8 cellular contexts compared by ENCODE assay signal in the genomic region with DNA sequence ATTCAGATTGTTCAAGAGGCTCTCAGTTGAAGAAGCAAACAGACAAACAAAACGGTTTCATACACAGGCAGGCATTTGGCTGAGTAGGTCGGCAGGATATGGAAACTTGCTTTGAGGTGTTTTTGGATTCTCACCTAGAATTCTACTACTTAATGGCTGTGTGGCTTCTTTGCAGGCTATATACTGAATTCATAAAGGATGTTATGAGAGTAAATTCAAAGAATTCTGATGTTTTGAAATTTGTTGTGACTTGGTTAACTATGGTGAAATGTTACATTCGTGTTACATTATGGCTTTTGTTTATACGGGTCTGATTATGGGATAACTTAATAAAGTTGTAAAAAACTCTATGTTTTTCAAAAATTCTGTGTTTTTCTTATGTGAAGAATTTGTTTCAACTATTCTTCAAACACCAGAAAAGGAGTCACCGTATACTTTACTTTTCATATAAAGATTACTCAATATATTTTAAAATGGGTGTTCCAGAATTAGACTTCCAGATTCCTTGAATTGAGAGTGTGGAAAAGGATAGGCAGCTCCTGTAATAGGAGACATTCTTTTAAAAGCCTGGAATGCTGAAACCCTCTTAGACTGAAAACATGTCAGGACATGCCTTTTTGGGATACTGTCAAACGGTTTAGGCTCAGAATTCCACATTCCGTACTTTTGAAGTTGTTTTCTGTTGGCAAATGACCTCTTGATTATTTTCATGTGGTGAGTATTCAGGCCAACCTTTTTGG. TPM values are rescaled to one million over a fixed set of nuclear protein-coding genes. Genes with fewer than 3 reads are reported as not detected.
DNase-seq lines count a peak whose midpoint lies in the region; ATAC-seq and TF ChIP-seq lines count a peak whose summit lies in the region.

No MANE protein-coding gene starts in this region.

- WGBS in GM23248 (ENCODE audit: low coverage in 1 of 2, low lambda C conversion rate in 2 of 2, missing lambda C conversion rate in 2 of 2), 2 experiments: 11 to 15% methylated on average over 7 of the region's 7 CpGs
- WGBS in adrenal gland, 4 donors: 80 to 84% (median 82%) methylated on average over 7 of the region's 7 CpGs

- no peak for TF ChIP-seq CTCF in fibroblast of the aortic adventitia (IDR thresholded peaks at IDR 0.05; ENCODE audit: insufficient read depth, low read length)
- TF ChIP-seq CTCF in gastrocnemius medialis (IDR thresholded peaks at IDR 0.05 in 4 of 5, conservative IDR thresholded peaks at IDR 0.05 in 1 of 5): no peak
- no peak for TF ChIP-seq CTCF in GM10248 (IDR thresholded peaks at IDR 0.05; ENCODE audit: control extremely low read depth, extremely low read depth, low read depth, missing control alignments)
- TF ChIP-seq CTCF in adrenal gland (IDR thresholded peaks at IDR 0.05): no peak

- H3K9me2 ChIP-seq in GM23248 (ENCODE audit: insufficient read depth): no peaks in the 10 kb centered on the region

- H3F3A ChIP-seq in GM23248 (ENCODE audit: insufficient read depth): peaks cover 80% of the 10 kb centered on the region

- H2AFZ ChIP-seq in GM23248: peak overlapping the region; percentile 67

- no peaks in the 10 kb centered on the region for H3K79me2 ChIP-seq in GM23248 (ENCODE audit: insufficient read depth)

- POLR2A ChIA-PET in GM10248 (lab: Yijun Ruan, JAX): no interaction called here

- H4K20me1 ChIP-seq in GM23248 (ENCODE audit: insufficient read depth): no peaks in the 10 kb centered on the region

- in situ Hi-C loops in GM23248 (cut with MboI): loop anchor here (10.0 kb wide), 1 partner anchor 367 kb away; no protein-coding TSS in a partner anchor
- in situ Hi-C loops in gastrocnemius medialis (cut with MboI; ENCODE audit: low sequenced_read_pairs in 4 of 4): loop anchor here in 3 of 4 donors (10.0 to 25.0 kb wide), 3 partner anchors 123 to 377 kb away; no protein-coding TSS in a partner anchor

- DNase-seq in GM23248: peak; percentile 67
- DNase-seq in NCI-H69 (lab: John Stamatoyannopoulos, UW): peak; percentile 93
- peak; percentile 99 for DNase-seq in fibroblast of the aortic adventitia (ENCODE audit: low read depth)
- DNase-seq in gastrocnemius medialis: no peak
- DNase-seq in NCI-H2029 (lab: John Stamatoyannopoulos, UW): no peak
- DNase-seq in GM10248 (ENCODE audit: extremely low spot score): no peak
- no peak for DNase-seq in adrenal gland

- peak; percentile 12 to 14 for ATAC-seq in gastrocnemius medialis
- ATAC-seq in HG03135 (IDR thresholded peaks at IDR 0.05; ENCODE audit: unreplicated experiment): no peak

- TF ChIP-seq POLR2A in gastrocnemius medialis (IDR thresholded peaks at IDR 0.05): no peak
- no peak for TF ChIP-seq POLR2A in adrenal gland (IDR thresholded peaks at IDR 0.05)

- peak overlapping the region; percentile 76 for H3K9ac ChIP-seq in GM23248

- peak overlapping the region; percentile 50 for H3K4me2 ChIP-seq in GM23248 (ENCODE audit: unreplicated experiment)

- H3K36me3 ChIP-seq in GM23248 (ENCODE audit: low read depth) (no peaks in the 10 kb centered on the region), gastrocnemius medialis (no peaks in the 10 kb centered on the region), adrenal gland (replicated peaks in 1 of 2) (no peaks in the 10 kb centered on the region)

- intact Hi-C loops in gastrocnemius medialis (cut with DNase I; ENCODE audit: low total_unique reads) (no loop called here), adrenal gland (cut with DNase I) (no loop called here)

- H3K27ac ChIP-seq in GM23248 (peak overlapping the region; percentile 96), gastrocnemius medialis (peak overlapping the region; percentile 48 to 65 (median 62)), adrenal gland (peak overlapping the region in 1 of 5 donors; percentile 18)

- peaks cover 87% of the 10 kb centered on the region for H3K4me1 ChIP-seq in GM23248 (ENCODE audit: insufficient read depth)
- H3K4me1 ChIP-seq in gastrocnemius medialis: peaks cover 43 to 61% of the 10 kb centered on the region in 2 donors
- peaks cover 10 to 20% of the 10 kb centered on the region in 2 donors for H3K4me1 ChIP-seq in adrenal gland (replicated peaks in 1 of 2)

- H3K27me3 ChIP-seq in GM23248 (replicated peaks; ENCODE audit: insufficient read depth) (no peaks in the 10 kb centered on the region), gastrocnemius medialis (no peaks in the 10 kb centered on the region), adrenal gland (no peaks in the 10 kb centered on the region)

- CTCF ChIA-PET in GM10248 (lab: Yijun Ruan, JAX): no interaction called here

- H3K4me3 ChIP-seq in GM23248 (peak overlapping the region; percentile 45), fibroblast of the aortic adventitia (ENCODE audit: low read depth, low read length) (no peak overlapping the region), gastrocnemius medialis (no peak overlapping the region), adrenal gland (no peak overlapping the region)

- H3K9me3 ChIP-seq in GM23248 (ENCODE audit: low read depth) (no peaks in the 10 kb centered on the region), gastrocnemius medialis (no peaks in the 10 kb centered on the region), adrenal gland (replicated peaks in 1 of 3) (no peaks in the 10 kb centered on the region)

RNA-seq across cellular contexts. Expression of a gene that starts 8.2 kb away (rescaled TPM):
- 60.7 and 69.3 TPM in 2 replicates for total RNA-seq in GM23248 (2014; rRNA removed; shearing (Covaris generic))
- 12.9 and 13.0 TPM in 2 replicates for polyA plus RNA-seq in GM23248 (2016; fragmentation: Nextera tagmentation; extraction: Ambion mirVana)
- 62.9 and 79.4 TPM in 2 replicates for total RNA-seq in fibroblast of the aortic adventitia (ENCODE audit: low replicate concordance)
- 10 to 100 TPM; 32.2 to 92.0 (median 52.2) TPM for total RNA-seq in gastrocnemius medialis
- 100 to 1,000 TPM in 4 of 8 donors, 10 to 100 TPM in 4; 66.5 to 182 (median 102) TPM for total RNA-seq in adrenal gland
- 10 to 100 TPM; 47.2 to 87.6 (median 67.4) TPM for polyA plus RNA-seq in adrenal gland

Comparison
In these comparisons a context has a peak if more than half of its experiments do, and no peak if none do; other contexts are left out.
1. DNase-seq: peak in GM23248 (single experiment), NCI-H69 (single experiment) and fibroblast of the aortic adventitia (single experiment); none in gastrocnemius medialis (0 of 2), NCI-H2029 (single experiment), GM10248 (single experiment) and adrenal gland (0 of 7).